8 cellular contexts compared by ENCODE assay signal in genomic region chr2:173966274-173967098, GRCh38. TPM values are rescaled to one million over a fixed set of nuclear protein-coding genes. Genes with fewer than 3 reads are reported as not detected.
DNase-seq lines count a peak whose midpoint lies in the region; ATAC-seq and TF ChIP-seq lines count a peak whose summit lies in the region.

No MANE protein-coding gene starts in this region.

- H3K27ac ChIP-seq in HUES64 (ENCODE audit: low read depth, low read length) (peak overlapping the region; percentile 99), breast epithelium (peak overlapping the region; percentile 99)

- no peak for TF ChIP-seq CTCF in breast epithelium (IDR thresholded peaks at IDR 0.05)

- H3K9me3 ChIP-seq in HUES64 (ENCODE audit: insufficient read depth, low read depth, low read length) = no peaks in the 10 kb centered on the region
- H3K9me3 ChIP-seq in breast epithelium = peaks cover 0 to under 1% of the 10 kb centered on the region in 2 donors
- H3K9me3 ChIP-seq in mucosa of stomach (ENCODE audit: control insufficient read depth, low read length) = no peaks in the 10 kb centered on the region

- H3K27me3 ChIP-seq in HUES64 (ENCODE audit: insufficient read depth, low read length) (no peaks in the 10 kb centered on the region), breast epithelium (no peaks in the 10 kb centered on the region), mucosa of stomach (ENCODE audit: control insufficient read depth, insufficient read depth, low read length) (no peaks in the 10 kb centered on the region)

- H3K4me3 ChIP-seq in HUES64 (ENCODE audit: low read length) (peak overlapping the region; percentile 98), breast epithelium (peak overlapping the region; percentile 83 to 99 (median 98)), mucosa of stomach (ENCODE audit: low read length) (no peak overlapping the region)

- WGBS in HUES64 = 60% methylated on average over 6 of the region's 8 CpGs

- no peak for TF ChIP-seq POLR2A in breast epithelium (IDR thresholded peaks at IDR 0.05)

- H3K36me3 ChIP-seq in HUES64 (ENCODE audit: insufficient read depth, low read length) (peaks cover 5% of the 10 kb centered on the region), breast epithelium (no peaks in the 10 kb centered on the region), mucosa of stomach (ENCODE audit: control insufficient read depth, insufficient read depth, low read length) (no peaks in the 10 kb centered on the region)

- peaks cover 33% of the 10 kb centered on the region for H3K4me1 ChIP-seq in HUES64 (ENCODE audit: insufficient read depth, low read length)
- H3K4me1 ChIP-seq in breast epithelium = peaks cover 0 to 8% of the 10 kb centered on the region in 2 donors
- H3K4me1 ChIP-seq in mucosa of stomach (ENCODE audit: control insufficient read depth, insufficient read depth, low read length) = peaks cover 9% of the 10 kb centered on the region

- peak; percentile 55 for DNase-seq in ACHN
- DNase-seq in breast epithelium (ENCODE audit: low spot score in 2 of 2) = no peak
- no peak for DNase-seq in NAMALWA (ENCODE audit: low spot score)
- DNase-seq in NCI-H2227 treated with DMSO at 0.1 percent for 48 hours (lab: John Stamatoyannopoulos, UW) = no peak
- no peak for DNase-seq in cerebellar cortex (ENCODE audit: low spot score)

- no peak for ATAC-seq in HG02885 (IDR thresholded peaks at IDR 0.05; ENCODE audit: poor library complexity, unreplicated experiment)

- H3K9ac ChIP-seq in HUES64 (ENCODE audit: low read depth, low read length) (peak overlapping the region; percentile 97), mucosa of stomach (ENCODE audit: low read length) (peak overlapping the region; percentile 92)

- in situ Hi-C loops in ACHN (cut with HindIII; ENCODE audit: low pct_ligation_motif_present, low pct_unique_long_range_greater_than_20kb, low sequenced_read_pairs) = no loop called here

- intact Hi-C loops in breast epithelium (cut with DNase I; ENCODE audit: low total_unique reads) = no loop called here

RNA-seq across cellular contexts. Expression of gene SP3, which starts 1.3 kb away (rescaled TPM):
- polyA plus RNA-seq in HUES64 (2013, experiment 1 of 2) = 63.6 TPM
- 62.4 TPM for polyA plus RNA-seq in HUES64 (2013, experiment 2 of 2)
- total RNA-seq in breast epithelium = 100 to 1,000 TPM; 104 to 174 (median 134) TPM
